ENCODE assay signal across 29 cellular contexts in genomic region chr18:74153793-74154192, GRCh38. TPM values are rescaled to one million over a fixed set of nuclear protein-coding genes. Genes with fewer than 3 reads are reported as not detected.
"Had no signal": no experiment of that assay in that cellular context is flagged by ENCODE, and none has a peak within 500 bp of the region (broad histone marks: within the 10 kb centered on the region; RNA-seq: fewer than 3 reads in every experiment).

No MANE protein-coding gene starts in this region.

- H3K9me3 ChIP-seq: ascending aorta, esophagus squamous epithelium, gastroesophageal sphincter had no signal

- H3K9me3 Mint-ChIP-seq: activated naive CD4-positive, alpha-beta T cell treated with anti-CD3 and anti-CD28 coated beads, Interleukin-2, amount 10 ng/mL, durations not matched to agents 7 days and 5 days; activated naive CD4-positive, alpha-beta T cell treated with anti-CD3 and anti-CD28 coated beads, Interleukin-2, amount 50 U/mL, for 72 hours; activated naive CD8-positive, alpha-beta T cell treated with anti-CD3 and anti-CD28 coated beads, Interleukin-2, amount 10 ng/mL, durations not matched to agents 7 days and 5 days; activated T-cell treated with anti-CD3 and anti-CD28 coated beads, Interleukin-2, amount 50 U/mL, for 24 hours; activated T-cell treated with anti-CD3 and anti-CD28 coated beads, Interleukin-2, amount 50 U/mL, for 72 hours had no signal

- ATAC-seq: activated T-cell treated with anti-CD3 and anti-CD28 coated beads, Interleukin-2, amount 50 U/mL, for 72 hours; gastroesophageal sphincter had no signal

- H3K27me3 Mint-ChIP-seq: activated naive CD4-positive, alpha-beta T cell treated with anti-CD3 and anti-CD28 coated beads, Interleukin-2, amount 10 ng/mL, durations not matched to agents 7 days and 5 days; activated naive CD8-positive, alpha-beta T cell treated with anti-CD3 and anti-CD28 coated beads, Interleukin-2, amount 10 ng/mL, durations not matched to agents 7 days and 5 days; activated T-cell treated with anti-CD3 and anti-CD28 coated beads, Interleukin-2, amount 50 U/mL, for 24 hours had no signal

- H3K27ac ChIP-seq: ascending aorta, brain microvascular endothelial cell, epithelial cell of prostate, esophagus squamous epithelium, gastroesophageal sphincter had no signal

- H3K4me3 Mint-ChIP-seq: activated naive CD4-positive, alpha-beta T cell treated with anti-CD3 and anti-CD28 coated beads, Interleukin-2, amount 10 ng/mL, durations not matched to agents 7 days and 5 days; activated naive CD8-positive, alpha-beta T cell treated with anti-CD3 and anti-CD28 coated beads, Interleukin-2, amount 10 ng/mL, durations not matched to agents 7 days and 5 days; activated T-cell treated with anti-CD3 and anti-CD28 coated beads, Interleukin-2, amount 50 U/mL, for 24 hours; activated T-cell treated with anti-CD3 and anti-CD28 coated beads, Interleukin-2, amount 50 U/mL, for 72 hours had no signal

- FAIRE-seq: colon, endometrium, endothelial cell of umbilical vein had no signal

- H3K27ac Mint-ChIP-seq: activated naive CD4-positive, alpha-beta T cell treated with anti-CD3 and anti-CD28 coated beads, Interleukin-2, amount 10 ng/mL, durations not matched to agents 7 days and 5 days; activated naive CD8-positive, alpha-beta T cell treated with anti-CD3 and anti-CD28 coated beads, Interleukin-2, amount 10 ng/mL, durations not matched to agents 7 days and 5 days had no signal

- DNase-seq: activated CD4-positive, alpha-beta T cell treated with anti-CD3 and anti-CD28 coated beads for 48 hours; activated CD4-positive, alpha-beta T cell treated with anti-CD3 and anti-CD28 coated beads, Interleukin-2, amount 50 U/mL, for 1 hour; activated CD4-positive, alpha-beta T cell treated with anti-CD3 and anti-CD28 coated beads, Interleukin-2, amount 50 U/mL, for 48 hours; activated CD4-positive, CD25-positive, alpha-beta regulatory T cell; activated CD4-positive, CD25-positive, alpha-beta regulatory T cell treated with anti-CD3 and anti-CD28 coated beads, Interleukin-2, amount 50 U/mL, for 72 hours; activated CD8-positive, alpha-beta memory T cell treated with anti-CD3 and anti-CD28 coated beads, Interleukin-2, amount 50 U/mL, for 48 hours; activated gamma-delta T cell; activated naive CD4-positive, alpha-beta T cell; activated naive CD4-positive, alpha-beta T cell treated with anti-CD3 and anti-CD28 coated beads, Interleukin-2, amount 10 ng/mL, durations not matched to agents 7 days and 5 days; activated naive CD8-positive, alpha-beta T cell treated with anti-CD3 and anti-CD28 coated beads, Interleukin-2, amount 10 ng/mL, durations not matched to agents 7 days and 5 days; activated T-cell treated with anti-CD3 and anti-CD28 coated beads for 4 hours; activated T-cell treated with anti-CD3 and anti-CD28 coated beads, Interleukin-2, amount 50 U/mL, for 24 hours; activated T-cell treated with anti-CD3 and anti-CD28 coated beads, Interleukin-2, amount 50 U/mL, for 72 hours; brain microvascular endothelial cell; caudate nucleus; cortex of kidney; dermis blood vessel endothelial cell; effector CD8-positive, alpha-beta T cell; esophagus squamous epithelium; foreskin melanocyte; T-helper 1 cell; T-helper 2 cell had no signal

- H3K4me3 ChIP-seq: ascending aorta, esophagus squamous epithelium, gastroesophageal sphincter had no signal

- H3K27me3 ChIP-seq: ascending aorta, brain microvascular endothelial cell, esophagus squamous epithelium, gastroesophageal sphincter had no signal

RNA-seq across cellular contexts. Expression of gene FBXO15, which starts 6.2 kb away (rescaled TPM):
- total RNA-seq: ascending aorta, endothelial cell of umbilical vein had no signal
